ENCODE assay signal across 19 cellular contexts in genomic region chr5:145233461-145233860, GRCh38.
"Had no signal": no experiment of that assay in that cellular context is flagged by ENCODE, and none has a peak within 500 bp of the region (broad histone marks: within the 10 kb centered on the region; RNA-seq: fewer than 3 reads in every experiment).

No MANE protein-coding gene starts in this region.

- H3K27ac ChIP-seq: SJSA1, SK-N-MC had no signal

- H3K9me3 ChIP-seq: SJSA1 had no signal

- H3K27me3 ChIP-seq: SJSA1 had no signal

- H3K4me3 ChIP-seq: SJSA1, SK-N-MC had no signal

- FAIRE-seq: RCC 7860 had no signal

- DNase-seq: KBM-7, NCI-H1092, NCI-H1105 treated with DMSO at 0.1 percent for 48 hours, NCI-H1417 treated with DMSO at 0.1 percent for 48 hours, NCI-H146, NCI-H1694 treated with DMSO at 0.1 percent for 48 hours, NCI-H1930, NCI-H2081, NCI-H2107, NCI-H2227 treated with DMSO at 0.1 percent for 48 hours, NCI-H524, NCI-H526 treated with DMSO at 0.1 percent for 48 hours, NCI-H774, Right ventricle myocardium superior, RPMI8226, SIG-M5 had no signal

- H3K36me3 ChIP-seq: SJSA1 had no signal
